8 cellular contexts compared by ENCODE assay signal in the genomic region with DNA sequence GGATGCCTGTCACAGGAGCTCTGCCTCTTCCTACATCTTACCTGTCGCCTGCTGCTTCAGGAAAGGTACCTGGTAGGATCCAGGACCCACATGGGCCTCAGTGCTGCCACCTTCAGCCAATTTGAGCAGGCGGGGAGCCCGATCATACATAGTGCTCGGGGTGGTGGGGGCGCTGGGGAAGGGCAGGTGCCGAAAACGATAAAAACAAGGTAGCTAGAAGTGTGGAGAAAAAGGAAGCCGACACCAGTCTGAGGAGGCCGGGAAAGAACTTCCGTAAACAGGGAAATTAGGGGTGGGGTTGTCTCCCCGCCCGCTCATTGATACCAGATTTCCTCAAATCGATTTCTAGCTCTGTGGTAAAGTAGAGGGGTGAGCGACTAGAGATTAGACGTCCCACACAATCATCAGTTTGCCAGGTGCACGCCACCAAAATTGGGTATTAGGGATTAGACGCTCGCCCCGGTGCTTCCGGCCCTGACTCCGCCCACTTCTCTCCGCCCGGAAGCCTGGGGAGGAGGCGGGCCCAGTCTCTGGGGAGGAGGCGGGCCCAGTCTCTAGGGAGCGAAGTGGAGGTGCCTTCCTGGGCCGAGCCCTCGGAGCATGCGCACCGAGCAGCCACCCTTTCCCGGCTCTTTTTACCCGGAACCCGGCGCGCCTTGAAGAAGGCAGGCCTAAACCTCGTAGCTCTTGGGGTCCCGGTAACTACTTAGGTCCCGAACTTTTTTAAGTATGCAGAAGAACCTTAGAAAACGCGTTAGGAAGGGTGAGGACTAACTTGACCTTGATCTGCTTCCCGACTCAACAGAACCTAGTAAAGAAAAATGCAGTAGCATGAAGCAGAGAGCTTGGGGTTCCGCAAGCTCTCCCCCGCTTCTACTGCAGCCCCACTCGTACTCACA. TPM values are rescaled to one million over a fixed set of nuclear protein-coding genes. Genes with fewer than 3 reads are reported as not detected.
A peak's percentile ranks its signal among the peaks of the same experiment; 100 is the strongest.
DNase-seq lines count a peak whose midpoint lies in the region; ATAC-seq and TF ChIP-seq lines count a peak whose summit lies in the region.

A gene (minus strand): TSS at position 476 of the 899 bp plus-strand sequence.

- ATAC-seq in HG02588 (IDR thresholded peaks at IDR 0.05; ENCODE audit: unreplicated experiment) = peak; percentile 98
- ATAC-seq in heart left ventricle = peak; percentile 100

- H4K91ac ChIP-seq in trophoblast cell (ENCODE audit: low read depth, low read length) = peak within 1 kb of the TSS; percentile 53

- H3K4me3 ChIP-seq in GM12864 (ENCODE audit: low read depth, low read length) = peak within 1 kb of the TSS; percentile 68
- peak within 1 kb of the TSS; percentile 56 for H3K4me3 ChIP-seq in SU-DHL-6 (ENCODE audit: insufficient read depth, low read length, poor library complexity, severe bottlenecking)
- H3K4me3 ChIP-seq in adipocyte (ENCODE audit: low read length) = peak within 1 kb of the TSS; percentile 97
- peak within 1 kb of the TSS; percentile 52 to 88 (median 72) for H3K4me3 ChIP-seq in heart left ventricle
- peak within 1 kb of the TSS; percentile 76 for H3K4me3 ChIP-seq in trophoblast cell (ENCODE audit: low read depth, low read length)
- peak within 1 kb of the TSS; percentile 53 to 80 (median 64) for H3K4me3 ChIP-seq in transverse colon

- intact Hi-C loops in heart left ventricle (cut with DNase I) (loop anchor here in 7 of 10 donors (1.0 to 10.0 kb wide), 9 partner anchors 23 to 942 kb away; a partner anchor contains a TSS), transverse colon (cut with DNase I; ENCODE audit: low total_unique reads) (loop anchor here (10.0 kb wide), 1 partner anchor 122 kb away; a partner anchor contains a TSS)

- DNase-seq in GM12864 (ENCODE audit: low read depth) (peak; percentile 77), NCI-H1092 treated with DMSO at 0.1 percent for 48 hours (lab: John Stamatoyannopoulos, UW) (peak; percentile 89), adipocyte (ENCODE audit: low read depth) (peak; percentile 95), heart left ventricle (peak; percentile 91 to 97 (median 96)), trophoblast cell (peak; percentile 91 to 93), transverse colon (peak; percentile 96)

- H3K18ac ChIP-seq in trophoblast cell (ENCODE audit: low read length) = peak within 1 kb of the TSS; percentile 49

- TF ChIP-seq CTCF in GM12864 (IDR thresholded peaks at IDR 0.05; ENCODE audit: low read depth, low read length, missing control alignments) (peak; percentile 53), SU-DHL-6 (IDR thresholded peaks at IDR 0.05; ENCODE audit: insufficient read depth, low read length, poor library complexity, severe bottlenecking) (peak; percentile 17), heart left ventricle (IDR thresholded peaks at IDR 0.05) (peak; percentile 7 to 60 (median 38)), transverse colon (IDR thresholded peaks at IDR 0.05) (peak; percentile 34 to 66 (median 46))

- H2AFZ ChIP-seq in SU-DHL-6 (ENCODE audit: low read depth, low read length, severe bottlenecking) (peak within 1 kb of the TSS; percentile 97), trophoblast cell (ENCODE audit: insufficient read depth, low read length, poor library complexity) (peak within 1 kb of the TSS; percentile 96)

- no peaks in the 10 kb centered on the region for H3K79me2 ChIP-seq in SU-DHL-6 (ENCODE audit: insufficient read depth, low read length)
- H3K79me2 ChIP-seq in trophoblast cell (ENCODE audit: control insufficient read depth, insufficient read depth, low read length, poor library complexity) = peaks cover 2% of the 10 kb centered on the region

- no peaks in the 10 kb centered on the region for H4K20me1 ChIP-seq in SU-DHL-6 (ENCODE audit: low read depth, low read length)

- WGBS in heart left ventricle, 4 donors = 5 to 8% (median 7%) methylated on average over 43 to 44 of the region's 44 CpGs
- no CpG with 5 or more reads among the region's 44 CpGs for WGBS in trophoblast cell (ENCODE audit: extremely low coverage, insufficient coverage, insufficient read length)
- 7 to 29% methylated on average over 11 to 40 of the region's 44 CpGs for WGBS in transverse colon (ENCODE audit: low coverage in 1 of 2), 2 donors

- H3K23ac ChIP-seq in trophoblast cell (ENCODE audit: low read length) = no peak within 1 kb of the TSS

- H3K27ac ChIP-seq in SU-DHL-6 (ENCODE audit: low read depth, low read length) (peak within 1 kb of the TSS; percentile 56), heart left ventricle (peak within 1 kb of the TSS; percentile 33 to 91 (median 83)), trophoblast cell (ENCODE audit: low read depth, low read length) (peak within 1 kb of the TSS; percentile 59), transverse colon (peak within 1 kb of the TSS; percentile 87 to 94 (median 88))

- no peak within 1 kb of the TSS for H2BK12ac ChIP-seq in trophoblast cell (ENCODE audit: low read length)

- no peak for TF ChIP-seq EP300 in transverse colon (IDR thresholded peaks at IDR 0.05; ENCODE audit: low read depth)

- no peaks in the 10 kb centered on the region for H3K9me3 ChIP-seq in SU-DHL-6 (ENCODE audit: insufficient read depth, low read length)
- H3K9me3 ChIP-seq in adipocyte (ENCODE audit: control insufficient read depth, low read length) = no peaks in the 10 kb centered on the region
- no peaks in the 10 kb centered on the region for H3K9me3 ChIP-seq in heart left ventricle
- H3K9me3 ChIP-seq in trophoblast cell (ENCODE audit: insufficient read depth, low read depth, low read length) = no peaks in the 10 kb centered on the region
- H3K9me3 ChIP-seq in transverse colon = no peaks in the 10 kb centered on the region

- no peak within 1 kb of the TSS for H3K4ac ChIP-seq in trophoblast cell (ENCODE audit: low read depth, low read length)

- TF ChIP-seq POLR2A in heart left ventricle (IDR thresholded peaks at IDR 0.05) = peak in 1 of 2 donors; percentile 63
- peak; percentile 62 for TF ChIP-seq POLR2A in transverse colon (IDR thresholded peaks at IDR 0.05)

- H3K27me3 ChIP-seq in SU-DHL-6 (ENCODE audit: low read length) = no peaks in the 10 kb centered on the region
- H3K27me3 ChIP-seq in adipocyte (replicated peaks; ENCODE audit: control insufficient read depth, insufficient read depth, low read length) = no peaks in the 10 kb centered on the region
- no peaks in the 10 kb centered on the region for H3K27me3 ChIP-seq in heart left ventricle
- no peaks in the 10 kb centered on the region for H3K27me3 ChIP-seq in trophoblast cell (ENCODE audit: insufficient read depth, low read length)
- no peaks in the 10 kb centered on the region for H3K27me3 ChIP-seq in transverse colon

- H3K4me1 ChIP-seq in adipocyte (ENCODE audit: control insufficient read depth, insufficient read depth, low read length) (peaks cover 11% of the 10 kb centered on the region), heart left ventricle (peaks cover 0 to 9% (median 0%) of the 10 kb centered on the region in 12 donors), trophoblast cell (ENCODE audit: control insufficient read depth in 1 of 2, insufficient read depth in 2 of 2, low read length in 2 of 2) (peaks cover 0 to 4% of the 10 kb centered on the region in 2 experiments), transverse colon (peaks cover 0 to 14% (median 0%) of the 10 kb centered on the region in 4 donors)

- H3K36me3 ChIP-seq in SU-DHL-6 (ENCODE audit: low read length) (no peaks in the 10 kb centered on the region), adipocyte (ENCODE audit: control insufficient read depth, insufficient read depth, low read length, severe bottlenecking) (no peaks in the 10 kb centered on the region), heart left ventricle (no peaks in the 10 kb centered on the region), trophoblast cell (ENCODE audit: control insufficient read depth in 1 of 2, insufficient read depth in 2 of 2, low read length in 2 of 2) (no peaks in the 10 kb centered on the region), transverse colon (no peaks in the 10 kb centered on the region)

- peaks cover 8% of the 10 kb centered on the region for H3K79me1 ChIP-seq in trophoblast cell (ENCODE audit: low read length)

- H2BK120ac ChIP-seq in trophoblast cell (ENCODE audit: insufficient read depth, low read length, poor library complexity) = peak within 1 kb of the TSS; percentile 48

- in situ Hi-C loops in transverse colon (cut with MboI; ENCODE audit: low pct_ligation_motif_present in 1 of 4, low pct_unique_long_range_greater_than_20kb in 1 of 4, low sequenced_read_pairs in 3 of 4) = no loop called here

- H3F3A ChIP-seq in SU-DHL-6 (ENCODE audit: insufficient read depth) = no peaks in the 10 kb centered on the region; the same call in 1 of the 2 replicates

- peak within 1 kb of the TSS; percentile 88 for H4K12ac ChIP-seq in trophoblast cell (ENCODE audit: low read depth, low read length)

- H3K4me2 ChIP-seq in SU-DHL-6 (ENCODE audit: low read depth, low read length, poor library complexity, severe bottlenecking) = peak within 1 kb of the TSS; percentile 62
- peak within 1 kb of the TSS; percentile 74 for H3K4me2 ChIP-seq in trophoblast cell (ENCODE audit: low read length)

- H3K9me2 ChIP-seq in SU-DHL-6 (replicated peaks; ENCODE audit: insufficient read depth, low read length) = no peaks in the 10 kb centered on the region

- peak within 1 kb of the TSS; percentile 46 for H3K14ac ChIP-seq in trophoblast cell (ENCODE audit: low read length)

- peak within 1 kb of the TSS; percentile 45 for H3K9ac ChIP-seq in SU-DHL-6 (ENCODE audit: low read length)
- peak within 1 kb of the TSS; percentile 87 for H3K9ac ChIP-seq in adipocyte (ENCODE audit: low read length)
- peak within 1 kb of the TSS; percentile 67 for H3K9ac ChIP-seq in trophoblast cell (ENCODE audit: low read length)

- H2BK5ac ChIP-seq in trophoblast cell (ENCODE audit: low read depth, low read length, poor library complexity) = peak within 1 kb of the TSS; percentile 55

- no peak within 1 kb of the TSS for H2AK5ac ChIP-seq in trophoblast cell (ENCODE audit: low read length)

- peak within 1 kb of the TSS; percentile 97 for H4K8ac ChIP-seq in trophoblast cell (ENCODE audit: low read depth, low read length)

RNA-seq across cellular contexts. Expression of the gene that starts here (rescaled TPM):
- under 1 TPM in 7 of 9 donors, not detected in 2; 0.16 to 0.71 (median 0.32) TPM for total RNA-seq in heart left ventricle
- not detected for polyA plus RNA-seq in heart left ventricle
- polyA plus RNA-seq in trophoblast cell (2013) = 0.04 and 0.08 TPM in 2 replicates
- 1 to 10 TPM in 1 of 4 donors, under 1 TPM in 1, not detected in 2; 0.79 to 1.2 TPM for total RNA-seq in transverse colon

Comparison
In these comparisons a context has a peak if more than half of its experiments do, and no peak if none do; other contexts are left out.
1. Peak in every context shown above with its lines: DNase-seq, ATAC-seq, H3K4me3 ChIP-seq and H3K27ac ChIP-seq.
2. Peak in DNase-seq, ATAC-seq, H3K4me3 ChIP-seq and H3K27ac ChIP-seq in heart left ventricle; RNA of the gene not detected or under 1 TPM.